9 cellular contexts compared by ENCODE assay signal in genomic region chr2:48529189-48529588, GRCh38. TPM values are rescaled to one million over a fixed set of nuclear protein-coding genes. Genes with fewer than 3 reads are reported as not detected.
DNase-seq lines count a peak whose midpoint lies in the region; ATAC-seq, FAIRE-seq and TF ChIP-seq lines count a peak whose summit lies in the region.
"Had no signal": no experiment of that assay in that cellular context is flagged by ENCODE, and none has a peak within 500 bp of the region (broad histone marks: within the 10 kb centered on the region; RNA-seq: fewer than 3 reads in every experiment).

No MANE protein-coding gene starts in this region.

- H3K27ac ChIP-seq in BLaER1, result no peak overlapping the region
- no peak overlapping the region for H3K27ac ChIP-seq in astrocyte (ENCODE audit: low read depth, low read length)

- no peaks in the 10 kb centered on the region for H3K27me3 Mint-ChIP-seq in HFFc6 (ENCODE audit: insufficient read depth)
- H3K27me3 Mint-ChIP-seq in astrocyte (ENCODE audit: low read depth, unreplicated experiment), result no peaks in the 10 kb centered on the region
- no peaks in the 10 kb centered on the region for H3K27me3 Mint-ChIP-seq in nephron (ENCODE audit: low read depth)
- H3K27me3 Mint-ChIP-seq in stimulated activated naive CD8-positive, alpha-beta T cell treated with anti-CD3 and anti-CD28 coated beads, Interleukin-15, amount 100 ng/mL, for 72 hours, result peaks cover 27% of the 10 kb centered on the region

- H3K4me3 ChIP-seq in BLaER1, result no peak overlapping the region
- no peak overlapping the region for H3K4me3 ChIP-seq in astrocyte (ENCODE audit: insufficient read depth, low read depth, low read length)

- H3K4me1 ChIP-seq in BLaER1, result peaks cover 43% of the 10 kb centered on the region
- H3K4me1 ChIP-seq in astrocyte (ENCODE audit: insufficient read depth, low read length), result peaks cover 13% of the 10 kb centered on the region

- no peak overlapping the region; the same call in 1 of the 2 replicates for H3K27ac Mint-ChIP-seq in HFFc6
- H3K27ac Mint-ChIP-seq in astrocyte (ENCODE audit: unreplicated experiment), result no peak overlapping the region
- H3K27ac Mint-ChIP-seq in nephron, result peak overlapping the region; percentile 74 to 96 (median 87)
- H3K27ac Mint-ChIP-seq in stimulated activated naive CD8-positive, alpha-beta T cell treated with anti-CD3 and anti-CD28 coated beads, Interleukin-15, amount 100 ng/mL, for 72 hours, result no peak overlapping the region

- H3K4me3 Mint-ChIP-seq in HFFc6 (peak overlapping the region; percentile 44; the same call in 1 of the 2 replicates), astrocyte (ENCODE audit: unreplicated experiment) (peak overlapping the region; percentile 79), nephron (peak overlapping the region; percentile 94 to 98 (median 94))
- H3K4me3 Mint-ChIP-seq in stimulated activated naive CD8-positive, alpha-beta T cell treated with anti-CD3 and anti-CD28 coated beads, Interleukin-15, amount 100 ng/mL, for 72 hours, result peak overlapping the region in 1 of 2 donors; percentile 28

- peak overlapping the region; percentile 48 for H3K4me2 ChIP-seq in BLaER1
- peak overlapping the region; percentile 86 for H3K4me2 ChIP-seq in astrocyte (ENCODE audit: low read length)

- H3K4me1 Mint-ChIP-seq in HFFc6 (ENCODE audit: low read depth) (peaks cover 30% of the 10 kb centered on the region), astrocyte (ENCODE audit: low read depth, unreplicated experiment) (peaks cover 9% of the 10 kb centered on the region), nephron (peaks cover 55% of the 10 kb centered on the region)
- H3K4me1 Mint-ChIP-seq in stimulated activated naive CD8-positive, alpha-beta T cell treated with anti-CD3 and anti-CD28 coated beads, Interleukin-15, amount 100 ng/mL, for 72 hours, result peaks cover 25% of the 10 kb centered on the region

- H3K27me3 ChIP-seq in BLaER1, result no peaks in the 10 kb centered on the region
- H3K27me3 ChIP-seq in astrocyte (ENCODE audit: insufficient read depth, low read length), result no peaks in the 10 kb centered on the region

- no peaks in the 10 kb centered on the region for H3K79me2 ChIP-seq in astrocyte (ENCODE audit: insufficient read depth, low read length)

- FAIRE-seq in astrocyte (lab: Jason Lieb, UNC), result no peak

- H2AFZ ChIP-seq in astrocyte (ENCODE audit: low read depth, low read length), result no peak overlapping the region

- DNase-seq in HFFc6 (no peak), astrocyte (ENCODE audit: low read depth) (no peak), dermis blood vessel endothelial cell (no peak), OCI-M2 (lab: John Stamatoyannopoulos, UW; ENCODE audit: unreplicated experiment) (no peak)
- DNase-seq in activated CD4-positive, alpha-beta T cell treated with anti-CD3 and anti-CD28 coated beads, Interleukin-2, amount 50 U/mL, for 48 hours, result no peak
- no peak for DNase-seq in stimulated activated naive CD8-positive, alpha-beta T cell treated with anti-CD3 and anti-CD28 coated beads, Interleukin-15, amount 100 ng/mL, for 72 hours
- DNase-seq: NCI-H1694 treated with DMSO at 0.1 percent for 48 hours had no signal

- ATAC-seq in stimulated activated naive CD8-positive, alpha-beta T cell treated with anti-CD3 and anti-CD28 coated beads, Interleukin-15, amount 100 ng/mL, for 72 hours, result no peak

- TF ChIP-seq CTCF in HFFc6 (IDR thresholded peaks at IDR 0.05) (no peak), astrocyte (IDR thresholded peaks at IDR 0.05; ENCODE audit: insufficient read depth, low read depth, low read length) (no peak), nephron (IDR thresholded peaks at IDR 0.05; ENCODE audit: unreplicated experiment in 3 of 3) (no peak)

- H3K9me3 ChIP-seq in BLaER1 (no peaks in the 10 kb centered on the region), astrocyte (ENCODE audit: insufficient read depth, low read depth, low read length) (no peaks in the 10 kb centered on the region)

- H3K36me3 ChIP-seq in BLaER1, result no peaks in the 10 kb centered on the region
- no peaks in the 10 kb centered on the region for H3K36me3 ChIP-seq in astrocyte (ENCODE audit: insufficient read depth, low read length)

- H3K36me3 Mint-ChIP-seq in HFFc6 (ENCODE audit: low read depth), result no peaks in the 10 kb centered on the region
- no peaks in the 10 kb centered on the region for H3K36me3 Mint-ChIP-seq in astrocyte (ENCODE audit: low read depth, unreplicated experiment)
- peaks cover 5% of the 10 kb centered on the region for H3K36me3 Mint-ChIP-seq in nephron (ENCODE audit: low read depth)

- H3K9me3 Mint-ChIP-seq in HFFc6 (no peaks in the 10 kb centered on the region), astrocyte (ENCODE audit: unreplicated experiment) (no peaks in the 10 kb centered on the region), nephron (no peaks in the 10 kb centered on the region)
- H3K9me3 Mint-ChIP-seq in stimulated activated naive CD8-positive, alpha-beta T cell treated with anti-CD3 and anti-CD28 coated beads, Interleukin-15, amount 100 ng/mL, for 72 hours, result no peaks in the 10 kb centered on the region

- H4K20me1 ChIP-seq in BLaER1 (no peaks in the 10 kb centered on the region), astrocyte (ENCODE audit: insufficient read depth, low read length) (no peaks in the 10 kb centered on the region)

- H3K9ac ChIP-seq in BLaER1 (no peak overlapping the region), astrocyte (ENCODE audit: low read length) (no peak overlapping the region)

RNA-seq across cellular contexts. Expression of gene STON1, which starts 0.8 kb away (rescaled TPM):
- total RNA-seq in HFFc6 (2021; fragmentation: NEBNext Ultra II Directional; extraction: Animal tissue kit (Norgen Biotek cat#: 25700)), result 1 to 10 TPM; 1.3 to 4.3 (median 3.1) TPM
- total RNA-seq in astrocyte (7.3 and 9.5 TPM in 2 replicates), dermis blood vessel endothelial cell (4.3 and 8.1 TPM in 2 replicates)

Comparison
In these comparisons a context has a peak if more than half of its experiments do, and no peak if none do; other contexts are left out.
1. H3K27ac Mint-ChIP-seq: peak in nephron (3 of 3); none in HFFc6 (single experiment), astrocyte (single experiment) and stimulated activated naive CD8-positive, alpha-beta T cell treated with anti-CD3 and anti-CD28 coated beads, Interleukin-15, amount 100 ng/mL, for 72 hours (0 of 2).